In genomic region chr2:39515273-39515896, GRCh38 we compare ENCODE assay signal across 1 cellular context.
A peak's percentile ranks its signal among the peaks of the same experiment; 100 is the strongest.
TF ChIP-seq lines count a peak whose summit lies in the region.

No MANE protein-coding gene starts in this region.

TF ChIP-seq in K562, 482 proteins besides CTCF, POLR2A, EP300 and RAD21 (continued from another document and continues in another):
- TF ChIP-seq ZNF512 (tag; IDR thresholded peaks at IDR 0.05): no peak
- no peak for TF ChIP-seq ZNF263 (CRISPR knock-in tag; IDR thresholded peaks at IDR 0.05; ENCODE audit: borderline replicate concordance)
- no peak for TF ChIP-seq PTTG1 (tag; IDR thresholded peaks at IDR 0.05; ENCODE audit: low read depth)
- no peak for TF ChIP-seq RREB1 (CRISPR knock-in tag; IDR thresholded peaks at IDR 0.05)
- no peak for TF ChIP-seq FUS (optimal IDR thresholded peaks at IDR 0.05; ENCODE audit: low read depth, low read length)
- TF ChIP-seq, protein P1, sequence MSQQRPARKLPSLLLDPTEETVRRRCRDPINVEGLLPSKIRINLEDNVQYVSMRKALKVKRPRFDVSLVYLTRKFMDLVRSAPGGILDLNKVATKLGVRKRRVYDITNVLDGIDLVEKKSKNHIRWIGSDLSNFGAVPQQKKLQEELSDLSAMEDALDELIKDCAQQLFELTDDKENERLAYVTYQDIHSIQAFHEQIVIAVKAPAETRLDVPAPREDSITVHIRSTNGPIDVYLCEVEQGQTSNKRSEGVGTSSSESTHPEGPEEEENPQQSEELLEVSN (IDR thresholded peaks at IDR 0.05; ENCODE audit: borderline replicate concordance in 1 of 2, extremely low read depth in 1 of 2, insufficient read depth in 1 of 2, insufficient read length in 1 of 2, low read depth in 1 of 2, low read length in 1 of 2, poor library complexity in 1 of 2, severe bottlenecking in 1 of 2): no peak
- no peak for TF ChIP-seq ASH1L (IDR thresholded peaks at IDR 0.05; ENCODE audit: borderline replicate concordance, low read depth, partially characterized antibody)
- TF ChIP-seq NCOA2 (IDR thresholded peaks at IDR 0.05; ENCODE audit: partially characterized antibody in 2 of 2): no peak
- no peak for TF ChIP-seq BACH1 (tag; IDR thresholded peaks at IDR 0.05)
- no peak for TF ChIP-seq ZNF445 (CRISPR knock-in tag; IDR thresholded peaks at IDR 0.05; ENCODE audit: low read depth)
- TF ChIP-seq, protein P2, sequence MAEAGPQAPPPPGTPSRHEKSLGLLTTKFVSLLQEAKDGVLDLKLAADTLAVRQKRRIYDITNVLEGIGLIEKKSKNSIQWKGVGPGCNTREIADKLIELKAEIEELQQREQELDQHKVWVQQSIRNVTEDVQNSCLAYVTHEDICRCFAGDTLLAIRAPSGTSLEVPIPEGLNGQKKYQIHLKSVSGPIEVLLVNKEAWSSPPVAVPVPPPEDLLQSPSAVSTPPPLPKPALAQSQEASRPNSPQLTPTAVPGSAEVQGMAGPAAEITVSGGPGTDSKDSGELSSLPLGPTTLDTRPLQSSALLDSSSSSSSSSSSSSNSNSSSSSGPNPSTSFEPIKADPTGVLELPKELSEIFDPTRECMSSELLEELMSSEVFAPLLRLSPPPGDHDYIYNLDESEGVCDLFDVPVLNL (CRISPR knock-in tag; IDR thresholded peaks at IDR 0.05; ENCODE audit: low read depth): no peak
- TF ChIP-seq TEAD4 (IDR thresholded peaks at IDR 0.05; ENCODE audit: low read length): peak; percentile 91
- TF ChIP-seq TEAD4 (CRISPR knock-in tag; IDR thresholded peaks at IDR 0.05; ENCODE audit: borderline replicate concordance): no peak
- no peak for TF ChIP-seq NCOA4 (IDR thresholded peaks at IDR 0.05; ENCODE audit: partially characterized antibody)
- no peak for TF ChIP-seq IFI16 (CRISPR knock-in tag; IDR thresholded peaks at IDR 0.05)
- no peak for TF ChIP-seq TGIF2 (CRISPR knock-in tag; IDR thresholded peaks at IDR 0.05)
- no peak for TF ChIP-seq DACH1 (IDR thresholded peaks at IDR 0.05; ENCODE audit: partially characterized antibody)
- TF ChIP-seq RBM22 (IDR thresholded peaks at IDR 0.05; ENCODE audit: low read depth, low read length, poor library complexity, severe bottlenecking): no peak
- TF ChIP-seq MCM7 (IDR thresholded peaks at IDR 0.05): no peak
- no peak for TF ChIP-seq FOXA3 (CRISPR knock-in tag; conservative IDR thresholded peaks at IDR 0.05 in 1 of 2, IDR thresholded peaks at IDR 0.05 in 1 of 2)
- TF ChIP-seq MAFK (IDR thresholded peaks at IDR 0.05; ENCODE audit: low read length): no peak
- TF ChIP-seq ZBTB2 (IDR thresholded peaks at IDR 0.05): no peak
- no peak for TF ChIP-seq PATZ1 (CRISPR knock-in tag; IDR thresholded peaks at IDR 0.05; ENCODE audit: borderline replicate concordance)
- no peak for TF ChIP-seq ID3 (CRISPR knock-in tag; IDR thresholded peaks at IDR 0.05)
- peak; percentile 93 for TF ChIP-seq ID3 (tag; IDR thresholded peaks at IDR 0.05)
- no peak for TF ChIP-seq SMAD2 (IDR thresholded peaks at IDR 0.05; ENCODE audit: low read depth, low read length)
- TF ChIP-seq ELF2 (CRISPR knock-in tag; IDR thresholded peaks at IDR 0.05): no peak
- no peak for TF ChIP-seq BRD4 (IDR thresholded peaks at IDR 0.05)
- TF ChIP-seq CSDE1 (IDR thresholded peaks at IDR 0.05): no peak
- peak; percentile 11; the same call in 1 of the 2 replicates for TF ChIP-seq CREB1 (IDR thresholded peaks at IDR 0.05)
- TF ChIP-seq CREB1 (CRISPR knock-in tag; IDR thresholded peaks at IDR 0.05): no peak
- no peak for TF ChIP-seq SETDB1 (IDR thresholded peaks at IDR 0.05; ENCODE audit: low read length)
- TF ChIP-seq MYC (IDR thresholded peaks at IDR 0.05; ENCODE audit: low read depth, low read length): no peak
- no peak for TF ChIP-seq MYC (CRISPR knock-in tag; IDR thresholded peaks at IDR 0.05; ENCODE audit: borderline replicate concordance, low read depth)
- no peak for TF ChIP-seq RBM15 (IDR thresholded peaks at IDR 0.05; ENCODE audit: insufficient read depth, low read length)
- TF ChIP-seq SRSF1 (IDR thresholded peaks at IDR 0.05; ENCODE audit: low read depth, low read length): no peak
- TF ChIP-seq, protein P3, sequence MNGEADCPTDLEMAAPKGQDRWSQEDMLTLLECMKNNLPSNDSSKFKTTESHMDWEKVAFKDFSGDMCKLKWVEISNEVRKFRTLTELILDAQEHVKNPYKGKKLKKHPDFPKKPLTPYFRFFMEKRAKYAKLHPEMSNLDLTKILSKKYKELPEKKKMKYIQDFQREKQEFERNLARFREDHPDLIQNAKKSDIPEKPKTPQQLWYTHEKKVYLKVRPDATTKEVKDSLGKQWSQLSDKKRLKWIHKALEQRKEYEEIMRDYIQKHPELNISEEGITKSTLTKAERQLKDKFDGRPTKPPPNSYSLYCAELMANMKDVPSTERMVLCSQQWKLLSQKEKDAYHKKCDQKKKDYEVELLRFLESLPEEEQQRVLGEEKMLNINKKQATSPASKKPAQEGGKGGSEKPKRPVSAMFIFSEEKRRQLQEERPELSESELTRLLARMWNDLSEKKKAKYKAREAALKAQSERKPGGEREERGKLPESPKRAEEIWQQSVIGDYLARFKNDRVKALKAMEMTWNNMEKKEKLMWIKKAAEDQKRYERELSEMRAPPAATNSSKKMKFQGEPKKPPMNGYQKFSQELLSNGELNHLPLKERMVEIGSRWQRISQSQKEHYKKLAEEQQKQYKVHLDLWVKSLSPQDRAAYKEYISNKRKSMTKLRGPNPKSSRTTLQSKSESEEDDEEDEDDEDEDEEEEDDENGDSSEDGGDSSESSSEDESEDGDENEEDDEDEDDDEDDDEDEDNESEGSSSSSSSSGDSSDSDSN (IDR thresholded peaks at IDR 0.05; ENCODE audit: borderline replicate concordance in 1 of 2, low read depth in 2 of 2, low read length in 2 of 2): no peak
- TF ChIP-seq, protein P4, sequence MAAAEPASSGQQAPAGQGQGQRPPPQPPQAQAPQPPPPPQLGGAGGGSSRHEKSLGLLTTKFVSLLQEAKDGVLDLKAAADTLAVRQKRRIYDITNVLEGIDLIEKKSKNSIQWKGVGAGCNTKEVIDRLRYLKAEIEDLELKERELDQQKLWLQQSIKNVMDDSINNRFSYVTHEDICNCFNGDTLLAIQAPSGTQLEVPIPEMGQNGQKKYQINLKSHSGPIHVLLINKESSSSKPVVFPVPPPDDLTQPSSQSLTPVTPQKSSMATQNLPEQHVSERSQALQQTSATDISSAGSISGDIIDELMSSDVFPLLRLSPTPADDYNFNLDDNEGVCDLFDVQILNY (CRISPR knock-in tag; IDR thresholded peaks at IDR 0.05): no peak
- TF ChIP-seq NEUROD1 (IDR thresholded peaks at IDR 0.05; ENCODE audit: borderline replicate concordance, low read depth, low read length, partially characterized antibody): no peak
- TF ChIP-seq SMARCC2 (IDR thresholded peaks at IDR 0.05; ENCODE audit: low read depth): no peak
- no peak for TF ChIP-seq SMARCB1 (IDR thresholded peaks at IDR 0.05; ENCODE audit: insufficient read length, low read depth)
- no peak for TF ChIP-seq IRF2 (CRISPR knock-in tag; IDR thresholded peaks at IDR 0.05)
- TF ChIP-seq, protein P5, sequence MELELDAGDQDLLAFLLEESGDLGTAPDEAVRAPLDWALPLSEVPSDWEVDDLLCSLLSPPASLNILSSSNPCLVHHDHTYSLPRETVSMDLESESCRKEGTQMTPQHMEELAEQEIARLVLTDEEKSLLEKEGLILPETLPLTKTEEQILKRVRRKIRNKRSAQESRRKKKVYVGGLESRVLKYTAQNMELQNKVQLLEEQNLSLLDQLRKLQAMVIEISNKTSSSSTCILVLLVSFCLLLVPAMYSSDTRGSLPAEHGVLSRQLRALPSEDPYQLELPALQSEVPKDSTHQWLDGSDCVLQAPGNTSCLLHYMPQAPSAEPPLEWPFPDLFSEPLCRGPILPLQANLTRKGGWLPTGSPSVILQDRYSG (tag; conservative IDR thresholded peaks at IDR 0.05; ENCODE audit: low read depth): no peak
- TF ChIP-seq CREM (IDR thresholded peaks at IDR 0.05; ENCODE audit: low read depth): peak; percentile 27; the same call in 1 of the 2 replicates
- TF ChIP-seq FOXJ2 (tag; IDR thresholded peaks at IDR 0.05): no peak
- TF ChIP-seq CBX1 (IDR thresholded peaks at IDR 0.05; ENCODE audit: low read depth): no peak
- no peak for TF ChIP-seq TFE3 (CRISPR knock-in tag; IDR thresholded peaks at IDR 0.05)
- TF ChIP-seq ZNF717 (CRISPR knock-in tag; IDR thresholded peaks at IDR 0.05): no peak
